Comparison of ENCODE assay signal across 22 cellular contexts in genomic region chr1:218813247-218813646, GRCh38.
DNase-seq lines count a peak whose midpoint lies in the region; ATAC-seq, FAIRE-seq and TF ChIP-seq lines count a peak whose summit lies in the region.
"Had no signal": no experiment of that assay in that cellular context is flagged by ENCODE, and none has a peak within 500 bp of the region (broad histone marks: within the 10 kb centered on the region; RNA-seq: fewer than 3 reads in every experiment).

No MANE protein-coding gene starts in this region.

- no peak overlapping the region for H2AK5ac ChIP-seq in IMR-90 (ENCODE audit: low read depth, low read length)

- no peak overlapping the region for H3K27ac Mint-ChIP-seq in astrocyte (ENCODE audit: unreplicated experiment)
- H3K27ac Mint-ChIP-seq: activated CD4-positive, alpha-beta T cell treated with anti-CD3 and anti-CD28 coated beads, Interleukin-2, amount 10 ng/mL, durations not matched to agents 7 days and 5 days; CD4-positive, alpha-beta T cell; T-cell had no signal

- no peak overlapping the region for H3K18ac ChIP-seq in IMR-90 (ENCODE audit: low read depth, low read length)

- H3K56ac ChIP-seq in IMR-90 (ENCODE audit: extremely low read depth, insufficient read depth, low read length): no peak overlapping the region

- H4K20me1 ChIP-seq in IMR-90 (ENCODE audit: insufficient read depth, low read length): no peaks in the 10 kb centered on the region
- no peaks in the 10 kb centered on the region for H4K20me1 ChIP-seq in astrocyte (ENCODE audit: insufficient read depth, low read length)

- H3K9ac ChIP-seq in IMR-90 (ENCODE audit: low read depth, low read length) (no peak overlapping the region), astrocyte (ENCODE audit: low read length) (no peak overlapping the region)
- H3K9ac ChIP-seq: KMS-11 had no signal

- DNase-seq in A673 (ENCODE audit: low spot score): peak; percentile 10
- peak; percentile 87 for DNase-seq in IMR-90
- DNase-seq in astrocyte (ENCODE audit: low read depth): peak; percentile 76
- DNase-seq in fibroblast of pulmonary artery (ENCODE audit: low read depth): peak; percentile 26
- DNase-seq in NCI-H146 treated with DMSO at 0.1 percent for 48 hours (lab: John Stamatoyannopoulos, UW; ENCODE audit: unreplicated experiment): no peak
- no peak for DNase-seq in ecto neural progenitor cell (ENCODE audit: low spot score)
- DNase-seq: activated CD4-positive, alpha-beta T cell treated with anti-CD3 and anti-CD28 coated beads, Interleukin-2, amount 10 ng/mL, durations not matched to agents 7 days and 5 days; activated gamma-delta T cell treated with Interleukin-2 at 50 U/mL for 16 hours; anterior cingulate cortex; CD4-positive, alpha-beta T cell; cortex of kidney; head of caudate nucleus; NCI-H1092 treated with DMSO at 0.1 percent for 48 hours; NCI-H2107; NCI-H510A treated with DMSO at 0.1 percent for 48 hours; Right ventricle myocardium superior; T-cell had no signal

- no peak overlapping the region for H2AFZ ChIP-seq in IMR-90 (replicated peaks; ENCODE audit: low read length, poor library complexity)
- H2AFZ ChIP-seq in astrocyte (ENCODE audit: low read depth, low read length): no peak overlapping the region

- TF ChIP-seq CTCF in A673 (conservative IDR thresholded peaks at IDR 0.05; ENCODE audit: low read depth, low read length) (no peak), IMR-90 (conservative IDR thresholded peaks at IDR 0.05; ENCODE audit: low read depth, low read length) (no peak), astrocyte (IDR thresholded peaks at IDR 0.05; ENCODE audit: insufficient read depth, low read depth, low read length) (no peak), fibroblast of pulmonary artery (IDR thresholded peaks at IDR 0.05; ENCODE audit: low read length, missing control alignments) (no peak)

- no peak overlapping the region for H3K4me3 Mint-ChIP-seq in astrocyte (ENCODE audit: unreplicated experiment)
- H3K4me3 Mint-ChIP-seq: activated CD4-positive, alpha-beta T cell treated with anti-CD3 and anti-CD28 coated beads, Interleukin-2, amount 10 ng/mL, durations not matched to agents 7 days and 5 days; CD4-positive, alpha-beta T cell; T-cell had no signal

- no peak for FAIRE-seq in astrocyte (lab: Jason Lieb, UNC)
- FAIRE-seq: endothelial cell of umbilical vein had no signal

- H3K27me3 ChIP-seq in A673 (replicated peaks; ENCODE audit: insufficient read depth, low read depth, low read length, poor library complexity) (peaks cover 34% of the 10 kb centered on the region), IMR-90 (ENCODE audit: control insufficient read depth, insufficient read depth, low read length) (no peaks in the 10 kb centered on the region), astrocyte (ENCODE audit: insufficient read depth, low read length) (no peaks in the 10 kb centered on the region)
- H3K27me3 ChIP-seq: vagina had no signal

- no peak overlapping the region for H2BK15ac ChIP-seq in IMR-90 (ENCODE audit: low read depth, low read length)

- H3K4me2 ChIP-seq in IMR-90 (ENCODE audit: low read depth, low read length) (no peak overlapping the region), astrocyte (ENCODE audit: low read length) (no peak overlapping the region)
- H3K4me2 ChIP-seq: KMS-11 had no signal

- no peaks in the 10 kb centered on the region for H3K36me3 ChIP-seq in A673 (ENCODE audit: insufficient read depth, low read length, poor library complexity, severe bottlenecking)
- no peaks in the 10 kb centered on the region for H3K36me3 ChIP-seq in IMR-90 (ENCODE audit: control insufficient read depth, insufficient read depth, low read length)
- H3K36me3 ChIP-seq in astrocyte (ENCODE audit: insufficient read depth, low read length): no peaks in the 10 kb centered on the region
- H3K36me3 ChIP-seq: vagina had no signal

- ATAC-seq in IMR-90 (ENCODE audit: low read depth): peak; percentile 88
- no peak for ATAC-seq in GM18858 (IDR thresholded peaks at IDR 0.05; ENCODE audit: unreplicated experiment)
- ATAC-seq in HG03378 (IDR thresholded peaks at IDR 0.05; ENCODE audit: unreplicated experiment): no peak
- ATAC-seq: T-cell had no signal

- H4K5ac ChIP-seq in IMR-90 (ENCODE audit: low read depth, low read length): no peak overlapping the region

- H3K79me2 ChIP-seq in astrocyte (ENCODE audit: insufficient read depth, low read length): no peaks in the 10 kb centered on the region

- no peak overlapping the region for H3K27ac ChIP-seq in A673 (ENCODE audit: low read depth, low read length, poor library complexity, severe bottlenecking)
- no peak overlapping the region for H3K27ac ChIP-seq in IMR-90 (ENCODE audit: insufficient read depth, low read length)
- H3K27ac ChIP-seq in astrocyte (ENCODE audit: low read depth, low read length): no peak overlapping the region
- H3K27ac ChIP-seq: KMS-11, vagina had no signal

- H3K4ac ChIP-seq in IMR-90 (ENCODE audit: low read depth, low read length): no peak overlapping the region

- H3K4me1 Mint-ChIP-seq in astrocyte (ENCODE audit: low read depth, unreplicated experiment): peaks cover 13% of the 10 kb centered on the region
- H3K4me1 Mint-ChIP-seq: activated CD4-positive, alpha-beta T cell treated with anti-CD3 and anti-CD28 coated beads, Interleukin-2, amount 10 ng/mL, durations not matched to agents 7 days and 5 days; T-cell had no signal

- TF ChIP-seq RAD21 in IMR-90 (IDR thresholded peaks at IDR 0.05; ENCODE audit: low read length): no peak

- no peak overlapping the region; the same call in 1 of the 2 replicates for H2BK20ac ChIP-seq in IMR-90 (ENCODE audit: low read depth, low read length)

- intact Hi-C loops in A673 (cut with micrococcal nuclease; ENCODE audit: unreplicated experiment): no loop called here
- intact Hi-C loops in IMR-90 (cut with micrococcal nuclease): no loop called here

- H3K79me1 ChIP-seq in IMR-90 (ENCODE audit: low read depth in 1 of 2, low read length in 2 of 2): no peaks in the 10 kb centered on the region

- no CpG with 5 or more reads among the region's 1 CpG for WGBS in IMR-90 (ENCODE audit: extremely low coverage in 2 of 2, insufficient read length in 1 of 2), 2 experiments

- dilution Hi-C loops in IMR-90 (cut with HindIII; ENCODE audit: low sequenced_read_pairs, unreplicated experiment): no loop called here

- no peaks in the 10 kb centered on the region for H3K27me3 Mint-ChIP-seq in astrocyte (ENCODE audit: low read depth, unreplicated experiment)
- H3K27me3 Mint-ChIP-seq: activated CD4-positive, alpha-beta T cell treated with anti-CD3 and anti-CD28 coated beads, Interleukin-2, amount 10 ng/mL, durations not matched to agents 7 days and 5 days; CD4-positive, alpha-beta T cell; T-cell had no signal

- H3K9me3 ChIP-seq in A673 (ENCODE audit: low read depth, low read length, poor library complexity, severe bottlenecking) (no peaks in the 10 kb centered on the region), IMR-90 (ENCODE audit: control insufficient read depth, insufficient read depth, low read length) (no peaks in the 10 kb centered on the region), astrocyte (ENCODE audit: insufficient read depth, low read depth, low read length) (no peaks in the 10 kb centered on the region)
- H3K9me3 ChIP-seq: vagina had no signal

- H3K4me1 ChIP-seq in A673 (ENCODE audit: insufficient read depth, low read length, poor library complexity, severe bottlenecking): no peaks in the 10 kb centered on the region
- H3K4me1 ChIP-seq in IMR-90 (ENCODE audit: control insufficient read depth, insufficient read depth, low read length): peaks cover 6% of the 10 kb centered on the region
- peaks cover 7% of the 10 kb centered on the region for H3K4me1 ChIP-seq in astrocyte (ENCODE audit: insufficient read depth, low read length)

- BruUV-seq in A673 (replicated peaks; lab: Mats Ljungman, UMichigan): no TSS peak
- no TSS peak for BruUV-seq in IMR-90 (replicated peaks; lab: Mats Ljungman, UMichigan)

- H3K9me3 Mint-ChIP-seq in astrocyte (ENCODE audit: unreplicated experiment): no peaks in the 10 kb centered on the region
- H3K9me3 Mint-ChIP-seq: activated CD4-positive, alpha-beta T cell treated with anti-CD3 and anti-CD28 coated beads, Interleukin-2, amount 10 ng/mL, durations not matched to agents 7 days and 5 days had no signal

- no peak overlapping the region for H4K91ac ChIP-seq in IMR-90 (ENCODE audit: insufficient read depth, low read depth, low read length)

- no peak overlapping the region for H3K14ac ChIP-seq in IMR-90 (replicated peaks; ENCODE audit: low read depth, low read length)

- no peaks in the 10 kb centered on the region for H3K36me3 Mint-ChIP-seq in astrocyte (ENCODE audit: low read depth, unreplicated experiment)
- H3K36me3 Mint-ChIP-seq: T-cell had no signal

- no peak overlapping the region for H4K8ac ChIP-seq in IMR-90 (ENCODE audit: low read depth in 2 of 2, low read length in 2 of 2)

- H3K4me3 ChIP-seq in A673 (ENCODE audit: low read depth, low read length, poor library complexity, severe bottlenecking) (no peak overlapping the region), IMR-90 (ENCODE audit: insufficient read depth, low read depth, low read length) (no peak overlapping the region), astrocyte (ENCODE audit: insufficient read depth, low read depth, low read length) (no peak overlapping the region), fibroblast of pulmonary artery (replicated peaks; ENCODE audit: low read depth, low read length) (no peak overlapping the region)
- H3K4me3 ChIP-seq: vagina had no signal

- H2BK5ac ChIP-seq in IMR-90 (ENCODE audit: low read depth, low read length, poor library complexity, severe bottlenecking): no peak overlapping the region

- H3K23ac ChIP-seq in IMR-90 (ENCODE audit: low read depth, low read length): no peak overlapping the region

- POLR2A ChIA-PET in A673 (lab: Charles Lee; ENCODE audit: low non-redundant PET): no interaction called here
- POLR2A ChIA-PET in IMR-90 (lab: Charles Lee; ENCODE audit: unreplicated experiment): no interaction called here

- 0 out of 2 replicates have a peak, but pooled peaks cover 2% of the 10 kb centered on the region for H3K9me1 ChIP-seq in IMR-90 (ENCODE audit: insufficient read depth, low read length)

- H2BK120ac ChIP-seq in IMR-90 (ENCODE audit: low read depth, low read length): no peak overlapping the region

- H2AK9ac ChIP-seq in IMR-90 (replicated peaks; ENCODE audit: low read depth, low read length, poor library complexity): no peak overlapping the region

- in situ Hi-C loops in IMR-90 (cut with MboI; ENCODE audit: low sequenced_read_pairs): no loop called here

- TF ChIP-seq POLR2A in IMR-90 (IDR thresholded peaks at IDR 0.05; ENCODE audit: low read depth, low read length): no peak

- CTCF ChIA-PET in A673 (lab: Charles Lee) (no interaction called here), IMR-90 (lab: Yijun Ruan, JAX) (no interaction called here)

TF ChIP-seq in IMR-90, 13 proteins besides CTCF, POLR2A, EP300 and RAD21 (continues in another document):
- TF ChIP-seq SMC3 (IDR thresholded peaks at IDR 0.05; ENCODE audit: low read depth, low read length) (no peak), RCOR1 (IDR thresholded peaks at IDR 0.05; ENCODE audit: insufficient replicate concordance, low read length) (no peak), NFE2L2 (IDR thresholded peaks at IDR 0.05; ENCODE audit: low read depth, low read length) (no peak), CEBPB (IDR thresholded peaks at IDR 0.05; ENCODE audit: low read depth, low read length) (no peak)

Comparison
In these comparisons a context has a peak if more than half of its experiments do, and no peak if none do; other contexts are left out.
1. DNase-seq: peak in A673 (single experiment), IMR-90 (single experiment), astrocyte (single experiment) and fibroblast of pulmonary artery (single experiment); none in NCI-H146 treated with DMSO at 0.1 percent for 48 hours (single experiment) and ecto neural progenitor cell (single experiment).